In genomic region chr6:99879431-99879830, GRCh38 we compare ENCODE assay signal across 22 cellular contexts.
"Had no signal": no experiment of that assay in that cellular context is flagged by ENCODE, and none has a peak within 500 bp of the region (broad histone marks: within the 10 kb centered on the region; RNA-seq: fewer than 3 reads in every experiment).

No MANE protein-coding gene starts in this region.

- H3K9me3 Mint-ChIP-seq: activated CD4-positive, alpha-beta memory T cell treated with anti-CD3 and anti-CD28 coated beads for 36 hours; activated CD4-positive, alpha-beta T cell treated with anti-CD3 and anti-CD28 coated beads, Interleukin-2, amount 10 ng/mL, durations not matched to agents 7 days and 5 days; activated naive CD4-positive, alpha-beta T cell treated with anti-CD3 and anti-CD28 coated beads for 36 hours; activated T-helper 17 cell treated with anti-CD3 and anti-CD28 coated beads, Interleukin-2, amount 50 U/mL, for 72 hours; central memory CD8-positive, alpha-beta T cell; T-cell had no signal

- H3K4me3 Mint-ChIP-seq: activated CD4-positive, alpha-beta memory T cell treated with anti-CD3 and anti-CD28 coated beads for 36 hours; activated CD4-positive, alpha-beta T cell treated with anti-CD3 and anti-CD28 coated beads, Interleukin-2, amount 10 ng/mL, durations not matched to agents 7 days and 5 days; activated naive CD4-positive, alpha-beta T cell treated with anti-CD3 and anti-CD28 coated beads for 36 hours; activated naive CD8-positive, alpha-beta T cell; activated T-helper 17 cell treated with anti-CD3 and anti-CD28 coated beads, Interleukin-2, amount 50 U/mL, for 72 hours; brain; central memory CD8-positive, alpha-beta T cell; T-cell had no signal

- H2AFZ ChIP-seq: PC-9 had no signal

- H3K27ac Mint-ChIP-seq: activated CD4-positive, alpha-beta memory T cell treated with anti-CD3 and anti-CD28 coated beads for 36 hours; activated CD4-positive, alpha-beta T cell treated with anti-CD3 and anti-CD28 coated beads, Interleukin-2, amount 10 ng/mL, durations not matched to agents 7 days and 5 days; activated naive CD4-positive, alpha-beta T cell treated with anti-CD3 and anti-CD28 coated beads for 36 hours; activated naive CD8-positive, alpha-beta T cell; activated T-helper 17 cell treated with anti-CD3 and anti-CD28 coated beads, Interleukin-2, amount 50 U/mL, for 72 hours; brain; T-cell had no signal

- DNase-seq: activated CD4-positive, alpha-beta memory T cell treated with anti-CD3 and anti-CD28 coated beads for 36 hours; activated CD4-positive, alpha-beta T cell treated with anti-CD3 and anti-CD28 coated beads, Interleukin-2, amount 10 ng/mL, durations not matched to agents 7 days and 5 days; activated CD4-positive, CD25-positive, alpha-beta regulatory T cell; activated gamma-delta T cell; activated naive CD4-positive, alpha-beta T cell treated with anti-CD3 and anti-CD28 coated beads for 36 hours; activated T-cell treated with anti-CD3 and anti-CD28 coated beads for 4 hours; activated T-cell treated with anti-CD3 and anti-CD28 coated beads, Interleukin-2, amount 50 U/mL, for 48 hours; amygdala; KG1; NCI-H1092; NCI-H2029 treated with DMSO at 0.1 percent for 48 hours; NCI-H446; NCI-H524; NCI-H82; PC-9; SHP77 treated with DMSO at 0.1 percent for 48 hours; T-cell had no signal

- H3K27ac ChIP-seq: PC-9, VCaP had no signal

- H3K4me1 Mint-ChIP-seq: activated CD4-positive, alpha-beta T cell treated with anti-CD3 and anti-CD28 coated beads, Interleukin-2, amount 10 ng/mL, durations not matched to agents 7 days and 5 days; activated T-helper 17 cell treated with anti-CD3 and anti-CD28 coated beads, Interleukin-2, amount 50 U/mL, for 72 hours; central memory CD8-positive, alpha-beta T cell had no signal

- H3K27me3 Mint-ChIP-seq: brain had no signal

- ATAC-seq: activated T-helper 17 cell treated with anti-CD3 and anti-CD28 coated beads, Interleukin-2, amount 50 U/mL, for 72 hours; T-cell had no signal

- H3K36me3 Mint-ChIP-seq: activated CD4-positive, alpha-beta memory T cell treated with anti-CD3 and anti-CD28 coated beads for 36 hours; activated naive CD8-positive, alpha-beta T cell; brain; T-cell had no signal

- H3K4me2 ChIP-seq: PC-9 had no signal

- H3K4me3 ChIP-seq: PC-9 had no signal
